ENCODE assay signal across 11 cellular contexts in the genomic region with DNA sequence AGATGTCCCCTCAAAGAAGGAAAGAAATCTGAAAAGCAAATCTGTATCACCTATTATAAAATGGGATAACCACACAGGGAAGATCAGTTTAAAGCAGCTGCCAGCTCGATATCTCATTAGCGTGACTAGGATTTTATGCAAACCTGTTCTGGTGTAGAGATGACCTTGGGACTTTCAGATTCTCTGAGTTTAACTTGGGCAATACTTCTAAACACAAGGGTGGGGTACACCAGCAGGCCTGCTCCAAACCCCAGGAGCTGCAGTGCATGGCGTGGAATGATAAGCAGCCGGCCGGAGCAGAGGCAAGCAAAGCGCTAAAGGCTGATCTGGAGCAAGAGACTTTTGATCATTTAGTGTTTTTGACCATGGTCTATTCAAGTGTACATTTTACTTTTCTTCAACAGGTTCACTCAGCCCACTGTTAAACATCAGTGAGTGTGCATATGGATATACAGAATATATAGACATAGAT. TPM values are rescaled to one million over a fixed set of nuclear protein-coding genes. Genes with fewer than 3 reads are reported as not detected.
DNase-seq lines count a peak whose midpoint lies in the region; TF ChIP-seq lines count a peak whose summit lies in the region.
"Had no signal": no experiment of that assay in that cellular context is flagged by ENCODE, and none has a peak within 500 bp of the region (broad histone marks: within the 10 kb centered on the region; RNA-seq: fewer than 3 reads in every experiment).

No MANE protein-coding gene starts in this region.

- H3K9ac ChIP-seq in parathyroid adenoma, result no peak overlapping the region

- H3K4me1 Mint-ChIP-seq in Caco-2 (ENCODE audit: low read depth, unreplicated experiment), result peaks cover 68% of the 10 kb centered on the region

- 51 to 56% methylated on average over 6 of the region's 6 CpGs for WGBS in lower leg skin, 2 donors

- H3K4me1 ChIP-seq in Caco-2, result peaks cover 69% of the 10 kb centered on the region
- peaks cover 44% of the 10 kb centered on the region for H3K4me1 ChIP-seq in parathyroid adenoma

- H3K27ac Mint-ChIP-seq in Caco-2 (ENCODE audit: unreplicated experiment), result peak overlapping the region; percentile 88

- peak overlapping the region; percentile 24 for H3K4me3 ChIP-seq in Caco-2 (ENCODE audit: low read depth, low read length)
- peak overlapping the region; percentile 48 for H3K4me3 ChIP-seq in parathyroid adenoma (ENCODE audit: low read depth, low read length)
- H3K4me3 ChIP-seq in lower leg skin (ENCODE audit: low read depth, poor library complexity, severe bottlenecking), result no peak overlapping the region

- peak overlapping the region; percentile 61 for H3K4me2 ChIP-seq in parathyroid adenoma (ENCODE audit: low read length)

- H3K27ac ChIP-seq in epithelial cell of prostate (peak overlapping the region; percentile 44), parathyroid adenoma (peak overlapping the region; percentile 71)

- no TSS peak for BruUV-seq in Caco-2 (replicated peaks; lab: Mats Ljungman, UMichigan)

- H3K27me3 Mint-ChIP-seq in Caco-2 (ENCODE audit: insufficient read depth, unreplicated experiment), result no peaks in the 10 kb centered on the region

- peaks cover 25% of the 10 kb centered on the region for H3K36me3 Mint-ChIP-seq in Caco-2 (ENCODE audit: insufficient read depth, unreplicated experiment)

- H3K27me3 ChIP-seq in Caco-2 (replicated peaks; ENCODE audit: control insufficient read depth, insufficient read depth, low read length), result no peaks in the 10 kb centered on the region
- no peaks in the 10 kb centered on the region for H3K27me3 ChIP-seq in parathyroid adenoma (ENCODE audit: control insufficient read depth, insufficient read depth, low read length)

- peak overlapping the region; percentile 36 for H2AFZ ChIP-seq in parathyroid adenoma

- H3K4me3 Mint-ChIP-seq in Caco-2 (ENCODE audit: unreplicated experiment), result peak overlapping the region; percentile 70

- TF ChIP-seq CTCF in Caco-2 (IDR thresholded peaks at IDR 0.05; ENCODE audit: insufficient read depth in 1 of 2, low read depth in 1 of 2, low read length in 1 of 2, severe bottlenecking in 1 of 2, unreplicated experiment in 1 of 2) (no peak), parathyroid adenoma (IDR thresholded peaks at IDR 0.05) (no peak), lower leg skin (IDR thresholded peaks at IDR 0.05) (no peak)

- peak; percentile 59 to 61 for DNase-seq in Caco-2
- peak; percentile 77 for DNase-seq in NCI-H82 treated with DMSO at 0.1 percent for 48 hours (lab: John Stamatoyannopoulos, UW; ENCODE audit: unreplicated experiment)
- DNase-seq in epithelial cell of prostate (ENCODE audit: low read depth, low spot score), result no peak
- DNase-seq in activated CD8-positive, alpha-beta memory T cell treated with anti-CD3 and anti-CD28 coated beads, Interleukin-2, amount 50 U/mL, for 48 hours, result no peak
- no peak for DNase-seq in AG08396 (ENCODE audit: low spot score)
- DNase-seq in lower leg skin (ENCODE audit: low spot score in 2 of 2), result no peak
- DNase-seq in activated CD4-positive, alpha-beta T cell treated with anti-CD3 and anti-CD28 coated beads, Interleukin-2, amount 50 U/mL, for 48 hours, result no peak
- DNase-seq: GOT3; stimulated activated CD4-positive, alpha-beta T cell treated with anti-CD3 and anti-CD28 coated beads, Interleukin-2, amount 100 ng/mL, for 48 hours; SW 1271 had no signal

- H3K79me2 ChIP-seq in parathyroid adenoma, result peaks cover 11% of the 10 kb centered on the region

- TF ChIP-seq POLR2A in lower leg skin (IDR thresholded peaks at IDR 0.05), result no peak

- CTCF ChIA-PET in Caco-2 (lab: Charles Lee), result interaction anchor here (0.9 to 2.4 kb wide), 5 partner anchors 102 to 224 kb away, joined by 3 to 21 read pairs (median 6); a partner anchor contains a TSS

- POLR2A ChIA-PET in Caco-2 (lab: Charles Lee), result interaction anchor here (0.6 to 2.4 kb wide), 2 partner anchors 59 to 102 kb away, joined by 3 to 24 read pairs; no protein-coding TSS in a partner anchor

- intact Hi-C loops in Caco-2 (cut with micrococcal nuclease; ENCODE audit: unreplicated experiment), result loop anchor here (2.0 kb wide), 2 partner anchors 36 to 120 kb away; no protein-coding TSS in a partner anchor
- intact Hi-C loops in lower leg skin (cut with DNase I; ENCODE audit: low total_unique reads), result no loop called here

- no peaks in the 10 kb centered on the region for H3K9me3 ChIP-seq in Caco-2
- H3K9me3 ChIP-seq in parathyroid adenoma (ENCODE audit: control insufficient read depth, low read length), result no peaks in the 10 kb centered on the region

- no peaks in the 10 kb centered on the region for H3K36me3 ChIP-seq in Caco-2 (ENCODE audit: control insufficient read depth, insufficient read depth, low read length)
- no peaks in the 10 kb centered on the region for H3K36me3 ChIP-seq in parathyroid adenoma (ENCODE audit: control insufficient read depth, insufficient read depth, low read length)

- H3K9me3 Mint-ChIP-seq in Caco-2 (ENCODE audit: unreplicated experiment), result no peaks in the 10 kb centered on the region

RNA-seq across cellular contexts. Expression of a gene that starts 4.7 kb away (rescaled TPM):
- total RNA-seq in Caco-2 (2022) (25.1 and 25.8 TPM in 2 replicates), lower leg skin (10 to 100 TPM; 27.7 to 31.8 (median 30.7) TPM)

Comparison
In these comparisons a context has a peak if more than half of its experiments do, and no peak if none do; other contexts are left out.
1. DNase-seq: peak in Caco-2 (2 of 2) and NCI-H82 treated with DMSO at 0.1 percent for 48 hours (single experiment); none in epithelial cell of prostate (single experiment), activated CD8-positive, alpha-beta memory T cell treated with anti-CD3 and anti-CD28 coated beads, Interleukin-2, amount 50 U/mL, for 48 hours (single experiment), AG08396 (single experiment), lower leg skin (0 of 2) and activated CD4-positive, alpha-beta T cell treated with anti-CD3 and anti-CD28 coated beads, Interleukin-2, amount 50 U/mL, for 48 hours (0 of 2).